ENCODE assay signal across 16 cellular contexts in genomic region chr4:102631616-102632015, GRCh38.
A peak's percentile ranks its signal among the peaks of the same experiment; 100 is the strongest.
DNase-seq lines count a peak whose midpoint lies in the region; ATAC-seq, FAIRE-seq and TF ChIP-seq lines count a peak whose summit lies in the region.
"Had no signal": no experiment of that assay in that cellular context is flagged by ENCODE, and none has a peak within 500 bp of the region (broad histone marks: within the 10 kb centered on the region; RNA-seq: fewer than 3 reads in every experiment).

No MANE protein-coding gene starts in this region.

- 53% methylated on average over 7 of the region's 7 CpGs for WGBS in liver
- WGBS in transverse colon (ENCODE audit: low coverage in 1 of 2), 2 donors, result 0 to 92% methylated on average over 1 to 7 of the region's 7 CpGs

- TF ChIP-seq POLR2A in transverse colon (IDR thresholded peaks at IDR 0.05), result no peak

- TF ChIP-seq EP300 in transverse colon (IDR thresholded peaks at IDR 0.05; ENCODE audit: low read depth), result no peak

- H3K4me1 Mint-ChIP-seq in CD4-positive, CD25-positive, alpha-beta regulatory T cell, result peaks cover 10 to 33% (median 27%) of the 10 kb centered on the region in 4 donors
- H3K4me1 Mint-ChIP-seq in CD4-positive, alpha-beta T cell (ENCODE audit: low read depth), result peaks cover 53% of the 10 kb centered on the region
- peaks cover 34% of the 10 kb centered on the region for H3K4me1 Mint-ChIP-seq in T-helper 17 cell

- no peaks in the 10 kb centered on the region for H3K27me3 Mint-ChIP-seq in CD4-positive, CD25-positive, alpha-beta regulatory T cell
- H3K27me3 Mint-ChIP-seq in CD4-positive, alpha-beta T cell, result no peaks in the 10 kb centered on the region
- H3K27me3 Mint-ChIP-seq in T-helper 17 cell, result no peaks in the 10 kb centered on the region

- H3K27ac Mint-ChIP-seq in CD4-positive, CD25-positive, alpha-beta regulatory T cell, result peak overlapping the region in 2 of 3 donors; percentile 85 to 96
- H3K27ac Mint-ChIP-seq in CD4-positive, alpha-beta T cell, result peak overlapping the region; percentile 94
- H3K27ac Mint-ChIP-seq in T-helper 17 cell, result peak overlapping the region; percentile 94

- TF ChIP-seq RAD21 in liver (IDR thresholded peaks at IDR 0.05), result no peak

- no peaks in the 10 kb centered on the region for H3K9me3 Mint-ChIP-seq in CD4-positive, CD25-positive, alpha-beta regulatory T cell
- H3K9me3 Mint-ChIP-seq in CD4-positive, alpha-beta T cell, result no peaks in the 10 kb centered on the region

- in situ Hi-C loops in transverse colon (cut with MboI; ENCODE audit: low pct_ligation_motif_present in 1 of 4, low pct_unique_long_range_greater_than_20kb in 1 of 4, low sequenced_read_pairs in 3 of 4), result no loop called here

- no peak overlapping the region for H3K4me3 ChIP-seq in CD4-positive, CD25-positive, alpha-beta regulatory T cell (ENCODE audit: low read depth, low read length)
- no peak overlapping the region for H3K4me3 ChIP-seq in liver (ENCODE audit: low read depth in 1 of 3, low read length in 3 of 3)
- no peak overlapping the region for H3K4me3 ChIP-seq in transverse colon
- no peak overlapping the region for H3K4me3 ChIP-seq in kidney (ENCODE audit: low read length in 2 of 2)
- H3K4me3 ChIP-seq: GM23248, SJSA1 had no signal

- intact Hi-C loops in CD4-positive, alpha-beta T cell (cut with DNase I, micrococcal nuclease), result no loop called here
- intact Hi-C loops in transverse colon (cut with DNase I; ENCODE audit: low total_unique reads), result no loop called here
- intact Hi-C loops in kidney (cut with DNase I), result no loop called here

- H3K4me1 ChIP-seq in CD4-positive, CD25-positive, alpha-beta regulatory T cell (ENCODE audit: control insufficient read depth, insufficient read depth, low read length, poor library complexity, severe bottlenecking), result peaks cover 8% of the 10 kb centered on the region
- H3K4me1 ChIP-seq in liver (ENCODE audit: control insufficient read depth in 4 of 4, insufficient read depth in 4 of 4, low read length in 3 of 4) (peaks cover 0 to 3% (median 0%) of the 10 kb centered on the region in 4 donors), transverse colon (no peaks in the 10 kb centered on the region), kidney (ENCODE audit: control insufficient read depth in 1 of 2, insufficient read depth in 1 of 2, low read depth in 1 of 2, low read length in 2 of 2) (no peaks in the 10 kb centered on the region)

- TF ChIP-seq CTCF in CD4-positive, alpha-beta T cell (IDR thresholded peaks at IDR 0.05), result no peak
- TF ChIP-seq CTCF in liver (IDR thresholded peaks at IDR 0.05; ENCODE audit: low read depth, low read length, missing input control) (no peak), transverse colon (IDR thresholded peaks at IDR 0.05) (no peak), kidney (IDR thresholded peaks at IDR 0.05; ENCODE audit: borderline replicate concordance, extremely low read depth, insufficient read depth) (no peak)

- no peak overlapping the region for H3K27ac ChIP-seq in CD4-positive, CD25-positive, alpha-beta regulatory T cell (ENCODE audit: insufficient read depth, low read length, poor library complexity, severe bottlenecking)
- no peak overlapping the region for H3K27ac ChIP-seq in CD4-positive, alpha-beta T cell (ENCODE audit: low read depth, low read length)
- H3K27ac ChIP-seq in liver (ENCODE audit: low read depth in 1 of 2, low read length in 2 of 2) (no peak overlapping the region), transverse colon (no peak overlapping the region), kidney (ENCODE audit: low read depth in 2 of 2, low read length in 2 of 2) (no peak overlapping the region)
- H3K27ac ChIP-seq: GM23248, KMS-11, SJSA1 had no signal

- DNase-seq in CD4-positive, CD25-positive, alpha-beta regulatory T cell, result no peak
- no peak for DNase-seq in CD4-positive, alpha-beta T cell
- no peak for DNase-seq in T-helper 17 cell
- DNase-seq in NCI-H1930 (lab: John Stamatoyannopoulos, UW), result no peak
- no peak for DNase-seq in transverse colon
- no peak for DNase-seq in kidney
- DNase-seq: DMS79 treated with DMSO at 0.1 percent for 48 hours, GM23248, HCEC 1CT, NCI-H1048, NCI-H1436 treated with DMSO at 0.1 percent for 48 hours, NCI-H2081 treated with DMSO at 0.1 percent for 48 hours, NCI-H524 had no signal

- POLR2A ChIA-PET in CD4-positive, alpha-beta T cell (lab: Charles Lee), result interaction anchor here (1.4 to 2.8 kb wide), 2 partner anchors 8 to 197 kb away, joined by 7 to 26 read pairs; partner anchors contain the start of gene UBE2D3

- H3K4me3 Mint-ChIP-seq in CD4-positive, CD25-positive, alpha-beta regulatory T cell, result peak overlapping the region in 1 of 4 donors; percentile 17
- no peak overlapping the region for H3K4me3 Mint-ChIP-seq in CD4-positive, alpha-beta T cell
- peak overlapping the region; percentile 83 for H3K4me3 Mint-ChIP-seq in T-helper 17 cell

- peaks cover 16% of the 10 kb centered on the region for H3K36me3 Mint-ChIP-seq in CD4-positive, CD25-positive, alpha-beta regulatory T cell
- H3K36me3 Mint-ChIP-seq in CD4-positive, alpha-beta T cell (ENCODE audit: low read depth), result peaks cover 27% of the 10 kb centered on the region
- H3K36me3 Mint-ChIP-seq in T-helper 17 cell (ENCODE audit: low read depth), result no peaks in the 10 kb centered on the region

- CTCF ChIA-PET in CD4-positive, alpha-beta T cell (lab: Charles Lee), result interaction anchor here (2.0 kb wide), 1 partner anchor 11 kb away, joined by 11 read pairs; no protein-coding TSS in a partner anchor

- H3K36me3 ChIP-seq in CD4-positive, CD25-positive, alpha-beta regulatory T cell (ENCODE audit: control insufficient read depth, insufficient read depth, low read length), result peaks cover 8% of the 10 kb centered on the region
- H3K36me3 ChIP-seq in liver (ENCODE audit: control insufficient read depth in 4 of 4, insufficient read depth in 3 of 4, low read depth in 1 of 4, low read length in 3 of 4) (peaks cover 0 to 9% (median 4%) of the 10 kb centered on the region in 4 donors), transverse colon (no peaks in the 10 kb centered on the region), kidney (ENCODE audit: control insufficient read depth in 1 of 2, insufficient read depth in 2 of 2, low read length in 2 of 2) (peaks cover 3 to 5% of the 10 kb centered on the region in 2 donors)
- H3K36me3 ChIP-seq: SJSA1 had no signal

- no peaks in the 10 kb centered on the region for H3K27me3 ChIP-seq in CD4-positive, CD25-positive, alpha-beta regulatory T cell (ENCODE audit: control insufficient read depth, insufficient read depth, low read length)
- H3K27me3 ChIP-seq in CD4-positive, alpha-beta T cell (ENCODE audit: control insufficient read depth, insufficient read depth, low read length), result no peaks in the 10 kb centered on the region
- H3K27me3 ChIP-seq in liver (ENCODE audit: control insufficient read depth in 4 of 4, insufficient read depth in 4 of 4, low read length in 3 of 4) (no peaks in the 10 kb centered on the region), transverse colon (no peaks in the 10 kb centered on the region)
- H3K27me3 ChIP-seq: SJSA1 had no signal

- ATAC-seq in CD4-positive, CD25-positive, alpha-beta regulatory T cell (ENCODE audit: low read depth in 2 of 2), result no peak
- no peak for ATAC-seq in CD4-positive, alpha-beta T cell (ENCODE audit: poor library complexity)
- no peak for ATAC-seq in T-helper 17 cell

- no peaks in the 10 kb centered on the region for H3K9me3 ChIP-seq in CD4-positive, CD25-positive, alpha-beta regulatory T cell (ENCODE audit: control insufficient read depth in 2 of 2, low read length in 2 of 2)
- no peaks in the 10 kb centered on the region for H3K9me3 ChIP-seq in CD4-positive, alpha-beta T cell (ENCODE audit: control insufficient read depth, low read length)
- H3K9me3 ChIP-seq in T-helper 17 cell (ENCODE audit: control insufficient read depth, low read length, poor library complexity, severe bottlenecking) (no peaks in the 10 kb centered on the region), liver (ENCODE audit: control insufficient read depth in 4 of 4, low read length in 3 of 4) (no peaks in the 10 kb centered on the region), transverse colon (no peaks in the 10 kb centered on the region), kidney (ENCODE audit: control insufficient read depth in 1 of 2, low read length in 2 of 2) (no peaks in the 10 kb centered on the region)
- H3K9me3 ChIP-seq: SJSA1 had no signal

- FAIRE-seq in kidney (lab: Jason Lieb, UNC), result no peak

- H3K9ac ChIP-seq in liver (ENCODE audit: low read depth in 1 of 2, low read length in 2 of 2) (no peak overlapping the region), kidney (ENCODE audit: low read length in 2 of 2) (no peak overlapping the region)
- H3K9ac ChIP-seq: GM23248, KMS-11 had no signal

TF ChIP-seq in liver, 16 proteins besides CTCF, POLR2A, EP300 and RAD21 (continues in another document):
- TF ChIP-seq JUND (IDR thresholded peaks at IDR 0.05) (no peak), MAX (IDR thresholded peaks at IDR 0.05) (peak; percentile 39), GABPA (IDR thresholded peaks at IDR 0.05 in 1 of 2, conservative IDR thresholded peaks at IDR 0.05 in 1 of 2) (no peak), YY1 (IDR thresholded peaks at IDR 0.05) (peak; percentile 64), SP1 (IDR thresholded peaks at IDR 0.05) (peak; percentile 36)
- TF ChIP-seq, protein P1, sequence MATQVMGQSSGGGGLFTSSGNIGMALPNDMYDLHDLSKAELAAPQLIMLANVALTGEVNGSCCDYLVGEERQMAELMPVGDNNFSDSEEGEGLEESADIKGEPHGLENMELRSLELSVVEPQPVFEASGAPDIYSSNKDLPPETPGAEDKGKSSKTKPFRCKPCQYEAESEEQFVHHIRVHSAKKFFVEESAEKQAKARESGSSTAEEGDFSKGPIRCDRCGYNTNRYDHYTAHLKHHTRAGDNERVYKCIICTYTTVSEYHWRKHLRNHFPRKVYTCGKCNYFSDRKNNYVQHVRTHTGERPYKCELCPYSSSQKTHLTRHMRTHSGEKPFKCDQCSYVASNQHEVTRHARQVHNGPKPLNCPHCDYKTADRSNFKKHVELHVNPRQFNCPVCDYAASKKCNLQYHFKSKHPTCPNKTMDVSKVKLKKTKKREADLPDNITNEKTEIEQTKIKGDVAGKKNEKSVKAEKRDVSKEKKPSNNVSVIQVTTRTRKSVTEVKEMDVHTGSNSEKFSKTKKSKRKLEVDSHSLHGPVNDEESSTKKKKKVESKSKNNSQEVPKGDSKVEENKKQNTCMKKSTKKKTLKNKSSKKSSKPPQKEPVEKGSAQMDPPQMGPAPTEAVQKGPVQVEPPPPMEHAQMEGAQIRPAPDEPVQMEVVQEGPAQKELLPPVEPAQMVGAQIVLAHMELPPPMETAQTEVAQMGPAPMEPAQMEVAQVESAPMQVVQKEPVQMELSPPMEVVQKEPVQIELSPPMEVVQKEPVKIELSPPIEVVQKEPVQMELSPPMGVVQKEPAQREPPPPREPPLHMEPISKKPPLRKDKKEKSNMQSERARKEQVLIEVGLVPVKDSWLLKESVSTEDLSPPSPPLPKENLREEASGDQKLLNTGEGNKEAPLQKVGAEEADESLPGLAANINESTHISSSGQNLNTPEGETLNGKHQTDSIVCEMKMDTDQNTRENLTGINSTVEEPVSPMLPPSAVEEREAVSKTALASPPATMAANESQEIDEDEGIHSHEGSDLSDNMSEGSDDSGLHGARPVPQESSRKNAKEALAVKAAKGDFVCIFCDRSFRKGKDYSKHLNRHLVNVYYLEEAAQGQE (IDR thresholded peaks at IDR 0.05), result no peak
